33 cellular contexts compared by ENCODE assay signal in the genomic region with DNA sequence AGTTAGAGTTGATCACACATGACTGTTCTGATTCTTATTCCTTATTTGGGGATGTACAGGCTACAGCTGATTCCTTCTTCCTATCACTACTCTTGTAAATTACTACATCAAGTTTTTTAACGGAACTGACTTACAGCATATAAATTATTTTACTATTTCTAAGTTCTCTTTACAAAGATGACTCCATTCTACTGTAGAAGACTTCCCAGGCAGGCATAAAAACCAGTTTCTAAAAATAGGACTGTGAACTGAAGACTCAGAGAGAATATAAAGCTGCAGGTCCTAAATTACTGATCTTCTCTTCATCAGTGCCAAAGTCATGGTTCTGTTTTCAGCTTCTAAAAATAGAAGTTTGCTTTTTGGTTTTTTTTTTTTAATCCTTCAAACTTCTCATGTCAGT. TPM values are rescaled to one million over a fixed set of nuclear protein-coding genes. Genes with fewer than 3 reads are reported as not detected.
DNase-seq lines count a peak whose midpoint lies in the region; ATAC-seq, FAIRE-seq and TF ChIP-seq lines count a peak whose summit lies in the region.
"Had no signal": no experiment of that assay in that cellular context is flagged by ENCODE, and none has a peak within 500 bp of the region (broad histone marks: within the 10 kb centered on the region; RNA-seq: fewer than 3 reads in every experiment).

No MANE protein-coding gene starts in this region.

- POLR2A ChIA-PET in activated naive CD8-positive, alpha-beta T cell treated with anti-CD3 and anti-CD28 coated beads, Interleukin-2, amount 10 ng/mL, durations not matched to agents 7 days and 5 days (lab: Charles Lee): no interaction called here

- H3K4me3 ChIP-seq in astrocyte (ENCODE audit: insufficient read depth, low read depth, low read length): no peak overlapping the region
- no peak overlapping the region for H3K4me3 ChIP-seq in muscle layer of colon (ENCODE audit: low read depth in 1 of 2, low read length in 2 of 2)
- H3K4me3 ChIP-seq in uterus: no peak overlapping the region
- no peak overlapping the region for H3K4me3 ChIP-seq in HAP-1
- H3K4me3 ChIP-seq: esophagus squamous epithelium, GM12878, mucosa of descending colon, ovary, PC-9, suprapubic skin had no signal

- no peak overlapping the region for H3K4me3 Mint-ChIP-seq in activated naive CD8-positive, alpha-beta T cell treated with anti-CD3 and anti-CD28 coated beads, Interleukin-2, amount 10 ng/mL, durations not matched to agents 7 days and 5 days
- H3K4me3 Mint-ChIP-seq in activated naive CD8-positive, alpha-beta T cell treated with anti-CD3 and anti-CD28 coated beads, Interleukin-2, amount 50 U/mL, for 24 hours: no peak overlapping the region
- no peak overlapping the region for H3K4me3 Mint-ChIP-seq in astrocyte (ENCODE audit: unreplicated experiment)
- H3K4me3 Mint-ChIP-seq: CD8-positive, alpha-beta T cell; central memory CD8-positive, alpha-beta T cell; immature natural killer cell; nephron progenitor cell; stimulated activated naive B cell treated with anti-CD40 and anti-IgM and Interleukin-4, amounts not matched to agents 10 μg/mL and 1 μg/mL and 100 μg/mL, for 72 hours; T-helper 17 cell had no signal

- intact Hi-C loops in uterus (cut with DNase I; ENCODE audit: low total_unique reads): no loop called here

- no peak for ATAC-seq in activated naive CD8-positive, alpha-beta T cell treated with anti-CD3 and anti-CD28 coated beads, Interleukin-2, amount 10 ng/mL, durations not matched to agents 7 days and 5 days (ENCODE audit: low read depth)
- no peak for ATAC-seq in activated naive CD8-positive, alpha-beta T cell treated with anti-CD3 and anti-CD28 coated beads, Interleukin-2, amount 50 U/mL, for 24 hours
- ATAC-seq: CD8-positive, alpha-beta T cell; mucosa of descending colon; Right ventricle myocardium inferior; stimulated activated naive B cell treated with anti-CD40 and anti-IgM and Interleukin-4, amounts not matched to agents 10 μg/mL and 1 μg/mL and 100 μg/mL, for 72 hours; T-helper 17 cell had no signal

- H3K4me1 Mint-ChIP-seq in activated naive CD8-positive, alpha-beta T cell treated with anti-CD3 and anti-CD28 coated beads, Interleukin-2, amount 10 ng/mL, durations not matched to agents 7 days and 5 days: peaks cover 12% of the 10 kb centered on the region
- H3K4me1 Mint-ChIP-seq in activated naive CD8-positive, alpha-beta T cell treated with anti-CD3 and anti-CD28 coated beads, Interleukin-2, amount 50 U/mL, for 24 hours: peaks cover 12% of the 10 kb centered on the region
- peaks cover 16% of the 10 kb centered on the region for H3K4me1 Mint-ChIP-seq in astrocyte (ENCODE audit: low read depth, unreplicated experiment)
- H3K4me1 Mint-ChIP-seq: nephron progenitor cell had no signal

- no peaks in the 10 kb centered on the region for H3K9me3 Mint-ChIP-seq in activated naive CD8-positive, alpha-beta T cell treated with anti-CD3 and anti-CD28 coated beads, Interleukin-2, amount 10 ng/mL, durations not matched to agents 7 days and 5 days
- H3K9me3 Mint-ChIP-seq in activated naive CD8-positive, alpha-beta T cell treated with anti-CD3 and anti-CD28 coated beads, Interleukin-2, amount 50 U/mL, for 24 hours: no peaks in the 10 kb centered on the region
- no peaks in the 10 kb centered on the region for H3K9me3 Mint-ChIP-seq in astrocyte (ENCODE audit: unreplicated experiment)
- H3K9me3 Mint-ChIP-seq: CD8-positive, alpha-beta T cell; central memory CD8-positive, alpha-beta T cell; immature natural killer cell; nephron progenitor cell; stimulated activated naive B cell treated with anti-CD40 and anti-IgM and Interleukin-4, amounts not matched to agents 10 μg/mL and 1 μg/mL and 100 μg/mL, for 72 hours had no signal

- H3K27me3 Mint-ChIP-seq in activated naive CD8-positive, alpha-beta T cell treated with anti-CD3 and anti-CD28 coated beads, Interleukin-2, amount 10 ng/mL, durations not matched to agents 7 days and 5 days: no peaks in the 10 kb centered on the region
- H3K27me3 Mint-ChIP-seq in activated naive CD8-positive, alpha-beta T cell treated with anti-CD3 and anti-CD28 coated beads, Interleukin-2, amount 50 U/mL, for 24 hours: no peaks in the 10 kb centered on the region
- no peaks in the 10 kb centered on the region for H3K27me3 Mint-ChIP-seq in astrocyte (ENCODE audit: low read depth, unreplicated experiment)
- H3K27me3 Mint-ChIP-seq: central memory CD8-positive, alpha-beta T cell; stimulated activated naive B cell treated with anti-CD40 and anti-IgM and Interleukin-4, amounts not matched to agents 10 μg/mL and 1 μg/mL and 100 μg/mL, for 72 hours; T-helper 17 cell had no signal

- in situ Hi-C loops in HAP-1 (cut with MboI; ENCODE audit: low sequenced_read_pairs): no loop called here

- H3K4me1 ChIP-seq in astrocyte (ENCODE audit: insufficient read depth, low read length) (peaks cover 8% of the 10 kb centered on the region), muscle layer of colon (ENCODE audit: insufficient read depth, low read length) (peaks cover 21% of the 10 kb centered on the region), uterus (no peaks in the 10 kb centered on the region), HAP-1 (no peaks in the 10 kb centered on the region)
- H3K4me1 ChIP-seq: suprapubic skin had no signal

- no peak for DNase-seq in activated naive CD8-positive, alpha-beta T cell treated with anti-CD3 and anti-CD28 coated beads, Interleukin-2, amount 10 ng/mL, durations not matched to agents 7 days and 5 days
- no peak for DNase-seq in activated naive CD8-positive, alpha-beta T cell treated with anti-CD3 and anti-CD28 coated beads, Interleukin-2, amount 50 U/mL, for 24 hours
- DNase-seq in astrocyte (ENCODE audit: low read depth) (peak; percentile 27), uterus (no peak), HAP-1 (ENCODE audit: low spot score in 2 of 2) (no peak)
- DNase-seq in stimulated activated CD8-positive, alpha-beta memory T cell treated with anti-CD3 and anti-CD28 coated beads, Interleukin-4, amount 100 ng/mL, for 48 hours: no peak
- DNase-seq in activated T-cell treated with anti-CD3 and anti-CD28 coated beads, Interleukin-2, amount 50 U/mL, for 1 hour: no peak
- DNase-seq: 8988T; activated gamma-delta T cell treated with Interleukin-2 at 50 U/mL for 16 hours; activated T-cell treated with anti-CD3 and anti-CD28 coated beads, Interleukin-2, amount 50 U/mL, for 48 hours; CD8-positive, alpha-beta T cell; dermis blood vessel endothelial cell; EL; esophagus squamous epithelium; immature natural killer cell; left cardiac atrium; MM.1S; mucosa of descending colon; NCI-H1417 treated with DMSO at 0.1 percent for 48 hours; NCI-H2029 treated with DMSO at 0.1 percent for 48 hours; NCI-H226; NCI-H526 treated with DMSO at 0.1 percent for 48 hours; nephron progenitor cell; ovary; PC-9; stimulated activated naive B cell treated with anti-CD40 and anti-IgM and Interleukin-4, amounts not matched to agents 10 μg/mL and 1 μg/mL and 100 μg/mL, for 72 hours; T-helper 17 cell had no signal

- no peak overlapping the region for H3K4me2 ChIP-seq in astrocyte (ENCODE audit: low read length)
- H3K4me2 ChIP-seq: PC-9 had no signal

- H3K9ac ChIP-seq in astrocyte (ENCODE audit: low read length) (no peak overlapping the region), muscle layer of colon (ENCODE audit: low read length) (no peak overlapping the region)

- peak overlapping the region; percentile 26 for H3K27ac Mint-ChIP-seq in activated naive CD8-positive, alpha-beta T cell treated with anti-CD3 and anti-CD28 coated beads, Interleukin-2, amount 10 ng/mL, durations not matched to agents 7 days and 5 days
- H3K27ac Mint-ChIP-seq in activated naive CD8-positive, alpha-beta T cell treated with anti-CD3 and anti-CD28 coated beads, Interleukin-2, amount 50 U/mL, for 24 hours: no peak overlapping the region
- H3K27ac Mint-ChIP-seq in astrocyte (ENCODE audit: unreplicated experiment): no peak overlapping the region
- H3K27ac Mint-ChIP-seq: CD8-positive, alpha-beta T cell; immature natural killer cell; nephron progenitor cell; stimulated activated naive B cell treated with anti-CD40 and anti-IgM and Interleukin-4, amounts not matched to agents 10 μg/mL and 1 μg/mL and 100 μg/mL, for 72 hours; T-helper 17 cell had no signal

- H3K27ac ChIP-seq in astrocyte (ENCODE audit: low read depth, low read length): no peak overlapping the region
- peak overlapping the region; percentile 34 for H3K27ac ChIP-seq in muscle layer of colon (ENCODE audit: low read depth, low read length)
- peak overlapping the region; percentile 47 to 52 for H3K27ac ChIP-seq in uterus
- H3K27ac ChIP-seq: esophagus squamous epithelium, ovary, PC-9, suprapubic skin had no signal

- TF ChIP-seq CTCF in astrocyte (IDR thresholded peaks at IDR 0.05; ENCODE audit: insufficient read depth, low read depth, low read length) (no peak), uterus (IDR thresholded peaks at IDR 0.05) (no peak)

- TF ChIP-seq POLR2A in uterus (IDR thresholded peaks at IDR 0.05): no peak

- H2AFZ ChIP-seq in astrocyte (ENCODE audit: low read depth, low read length): no peak overlapping the region
- H2AFZ ChIP-seq: PC-9 had no signal

- H3K36me3 Mint-ChIP-seq in activated naive CD8-positive, alpha-beta T cell treated with anti-CD3 and anti-CD28 coated beads, Interleukin-2, amount 10 ng/mL, durations not matched to agents 7 days and 5 days: peaks cover 2% of the 10 kb centered on the region
- H3K36me3 Mint-ChIP-seq in activated naive CD8-positive, alpha-beta T cell treated with anti-CD3 and anti-CD28 coated beads, Interleukin-2, amount 50 U/mL, for 24 hours (ENCODE audit: low read depth): peaks cover 2% of the 10 kb centered on the region
- peaks cover 7% of the 10 kb centered on the region for H3K36me3 Mint-ChIP-seq in astrocyte (ENCODE audit: low read depth, unreplicated experiment)

- no peaks in the 10 kb centered on the region for H4K20me1 ChIP-seq in astrocyte (ENCODE audit: insufficient read depth, low read length)

- H3K9me3 ChIP-seq in astrocyte (ENCODE audit: insufficient read depth, low read depth, low read length) (no peaks in the 10 kb centered on the region), muscle layer of colon (ENCODE audit: low read length) (no peaks in the 10 kb centered on the region), uterus (no peaks in the 10 kb centered on the region), HAP-1 (no peaks in the 10 kb centered on the region)
- H3K9me3 ChIP-seq: esophagus squamous epithelium, mucosa of descending colon, ovary, suprapubic skin had no signal

- H3K27me3 ChIP-seq in astrocyte (ENCODE audit: insufficient read depth, low read length) (no peaks in the 10 kb centered on the region), muscle layer of colon (ENCODE audit: control insufficient read depth in 1 of 2, insufficient read depth in 2 of 2, low read length in 2 of 2) (no peaks in the 10 kb centered on the region), uterus (no peaks in the 10 kb centered on the region), HAP-1 (ENCODE audit: low read depth) (no peaks in the 10 kb centered on the region)
- H3K27me3 ChIP-seq: esophagus squamous epithelium, ovary, suprapubic skin had no signal

- H3K36me3 ChIP-seq in astrocyte (ENCODE audit: insufficient read depth, low read length): no peaks in the 10 kb centered on the region
- H3K36me3 ChIP-seq in muscle layer of colon (ENCODE audit: insufficient read depth, low read length): no peaks in the 10 kb centered on the region
- no peaks in the 10 kb centered on the region for H3K36me3 ChIP-seq in uterus
- H3K36me3 ChIP-seq in HAP-1 (replicated peaks): no peaks in the 10 kb centered on the region
- H3K36me3 ChIP-seq: ovary, suprapubic skin had no signal

- peaks cover 7% of the 10 kb centered on the region for H3K79me2 ChIP-seq in astrocyte (ENCODE audit: insufficient read depth, low read length)

- no peak for FAIRE-seq in astrocyte (lab: Jason Lieb, UNC)
- FAIRE-seq: endometrium, GM12878 had no signal

RNA-seq across cellular contexts. Expression of a gene that starts 38.9 kb away (rescaled TPM):
- 10 to 100 TPM; 10.8 to 11.8 TPM for total RNA-seq in activated naive CD8-positive, alpha-beta T cell treated with anti-CD3 and anti-CD28 coated beads, Interleukin-2, amount 10 ng/mL, durations not matched to agents 7 days and 5 days
- total RNA-seq in astrocyte (45.4 and 48.2 TPM in 2 replicates), uterus (100 to 1,000 TPM in 1 of 4 donors, 10 to 100 TPM in 3; 32.8 to 111 (median 54.3) TPM)
